ENCODE assay signal across 10 cellular contexts in genomic region chr2:233098615-233099014, GRCh38. TPM values are rescaled to one million over a fixed set of nuclear protein-coding genes. Genes with fewer than 3 reads are reported as not detected.
DNase-seq lines count a peak whose midpoint lies in the region; ATAC-seq and TF ChIP-seq lines count a peak whose summit lies in the region.
"Had no signal": no experiment of that assay in that cellular context is flagged by ENCODE, and none has a peak within 500 bp of the region (broad histone marks: within the 10 kb centered on the region; RNA-seq: fewer than 3 reads in every experiment).

No MANE protein-coding gene starts in this region.

- no peak for TF ChIP-seq POLR2A in erythroblast (IDR thresholded peaks at IDR 0.05; ENCODE audit: low read length)

- H3K4me1 ChIP-seq in DOHH2 (ENCODE audit: control insufficient read depth, low read length): peaks cover 64% of the 10 kb centered on the region
- no peaks in the 10 kb centered on the region for H3K4me1 ChIP-seq in trophoblast cell (ENCODE audit: control insufficient read depth in 1 of 2, insufficient read depth in 2 of 2, low read length in 2 of 2)

- H3K9me2 ChIP-seq in DOHH2 (replicated peaks; ENCODE audit: control insufficient read depth, low read length): no peaks in the 10 kb centered on the region

- no peak overlapping the region for H4K8ac ChIP-seq in trophoblast cell (ENCODE audit: low read depth, low read length)

- peak overlapping the region; percentile 23 for H2BK12ac ChIP-seq in trophoblast cell (ENCODE audit: low read length)

- no peak overlapping the region for H4K91ac ChIP-seq in trophoblast cell (ENCODE audit: low read depth, low read length)

- no peak overlapping the region for H3K4ac ChIP-seq in trophoblast cell (ENCODE audit: low read depth, low read length)

- H2AK5ac ChIP-seq in trophoblast cell (ENCODE audit: low read length): no peak overlapping the region

- H3K9me3 ChIP-seq in DOHH2 (ENCODE audit: control insufficient read depth, insufficient read depth, low read length): no peaks in the 10 kb centered on the region
- H3K9me3 ChIP-seq in trophoblast cell (ENCODE audit: insufficient read depth, low read depth, low read length): no peaks in the 10 kb centered on the region

- no peaks in the 10 kb centered on the region for H4K20me1 ChIP-seq in DOHH2 (ENCODE audit: control insufficient read depth, insufficient read depth, low read depth, low read length)

- H3K18ac ChIP-seq in trophoblast cell (ENCODE audit: low read length): no peak overlapping the region

- no peak overlapping the region for H4K12ac ChIP-seq in trophoblast cell (ENCODE audit: low read depth, low read length)

- no peaks in the 10 kb centered on the region for H3K79me1 ChIP-seq in trophoblast cell (ENCODE audit: low read length)

- no peak overlapping the region for H2AFZ ChIP-seq in trophoblast cell (ENCODE audit: insufficient read depth, low read length, poor library complexity)

- H3K4me3 ChIP-seq in DOHH2 (ENCODE audit: low read length): no peak overlapping the region
- H3K4me3 ChIP-seq in LNCaP clone FGC (ENCODE audit: low read depth, low read length): no peak overlapping the region
- no peak overlapping the region for H3K4me3 ChIP-seq in trophoblast cell (ENCODE audit: low read depth, low read length)

- H3K9ac ChIP-seq in trophoblast cell (ENCODE audit: low read length): no peak overlapping the region

- peaks cover 28% of the 10 kb centered on the region for H3F3A ChIP-seq in DOHH2 (ENCODE audit: control insufficient read depth, insufficient read depth)

- H2BK120ac ChIP-seq in trophoblast cell (ENCODE audit: insufficient read depth, low read length, poor library complexity): no peak overlapping the region

- H3K79me2 ChIP-seq in DOHH2 (ENCODE audit: control insufficient read depth, low read length) (peaks cover 58% of the 10 kb centered on the region), trophoblast cell (ENCODE audit: control insufficient read depth, insufficient read depth, low read length, poor library complexity) (no peaks in the 10 kb centered on the region)

- no peak for ATAC-seq in GM21367 (IDR thresholded peaks at IDR 0.05; ENCODE audit: unreplicated experiment)
- ATAC-seq in GM18519 (IDR thresholded peaks at IDR 0.05; ENCODE audit: low FRiP score, unreplicated experiment): no peak

- H3K27me3 ChIP-seq in DOHH2 (ENCODE audit: control insufficient read depth, low read length) (no peaks in the 10 kb centered on the region), trophoblast cell (ENCODE audit: insufficient read depth, low read length) (no peaks in the 10 kb centered on the region)

- TF ChIP-seq CTCF in DOHH2 (IDR thresholded peaks at IDR 0.05; ENCODE audit: low read depth, low read length, poor library complexity, severe bottlenecking) (peak; percentile 62), LNCaP clone FGC (IDR thresholded peaks at IDR 0.05; ENCODE audit: control insufficient read depth, extremely low read depth, insufficient read depth) (peak; percentile 19; the same call in 1 of the 2 replicates)

- DNase-seq in LNCaP clone FGC (ENCODE audit: low read depth) (no peak), erythroblast (lab: John Stamatoyannopoulos, UW) (peak; percentile 23 to 31), trophoblast cell (peak in 1 of 2 donors; percentile 46), HK-2 (ENCODE audit: unreplicated experiment) (no peak), A172 (ENCODE audit: low spot score) (no peak)
- DNase-seq: central memory CD4-positive, alpha-beta T cell; NCI-H524 treated with DMSO at 0.1 percent for 48 hours had no signal

- H3K4me2 ChIP-seq in DOHH2 (ENCODE audit: low read length): no peak overlapping the region
- H3K4me2 ChIP-seq in trophoblast cell (ENCODE audit: low read length): no peak overlapping the region

- no peak overlapping the region for H3K14ac ChIP-seq in trophoblast cell (ENCODE audit: low read length)

- H3K36me3 ChIP-seq in DOHH2 (ENCODE audit: control insufficient read depth, low read length): peaks cover 30% of the 10 kb centered on the region
- no peaks in the 10 kb centered on the region for H3K36me3 ChIP-seq in trophoblast cell (ENCODE audit: control insufficient read depth in 1 of 2, insufficient read depth in 2 of 2, low read length in 2 of 2)

- H3K27ac ChIP-seq in DOHH2 (ENCODE audit: low read depth, low read length): no peak overlapping the region
- H3K27ac ChIP-seq in trophoblast cell (ENCODE audit: low read depth, low read length): no peak overlapping the region

- no CpG with 5 or more reads among the region's 10 CpGs for WGBS in trophoblast cell (ENCODE audit: extremely low coverage, insufficient coverage, insufficient read length)

- no peak overlapping the region for H3K23ac ChIP-seq in trophoblast cell (ENCODE audit: low read length)

- H2BK5ac ChIP-seq in trophoblast cell (ENCODE audit: low read depth, low read length, poor library complexity): no peak overlapping the region

RNA-seq across cellular contexts. Expression of gene INPP5D, which starts 38.5 kb away (rescaled TPM):
- polyA plus RNA-seq in trophoblast cell (2013): 6.1 and 6.2 TPM in 2 replicates
- 0.84 and 0.86 TPM in 2 replicates for total RNA-seq in A172 (2014; rRNA removed; shearing (Covaris generic))

Comparison
In these comparisons a context has a peak if more than half of its experiments do, and no peak if none do; other contexts are left out.
1. DNase-seq: peak in erythroblast (2 of 2); none in LNCaP clone FGC (single experiment), HK-2 (single experiment) and A172 (single experiment).